ENCODE assay signal across 1 cellular context in the genomic region with DNA sequence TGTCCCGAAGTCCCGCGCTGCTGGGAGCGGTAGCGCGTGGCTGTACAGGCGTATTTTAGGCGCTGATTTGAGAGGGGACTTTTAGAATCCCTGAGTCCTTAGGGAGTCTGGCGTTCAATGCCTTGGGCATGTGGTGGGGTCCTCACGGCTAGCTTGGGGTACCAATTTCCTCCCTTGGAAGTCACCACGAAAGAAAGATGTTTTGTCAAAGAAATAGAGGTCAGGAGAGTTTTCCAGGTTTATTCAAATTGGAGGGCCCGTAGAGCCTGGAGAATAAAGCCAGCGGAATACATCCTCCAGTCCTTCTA.
TF ChIP-seq lines count a peak whose summit lies in the region.

No MANE protein-coding gene starts in this region.

TF ChIP-seq in HepG2, 621 proteins besides CTCF, POLR2A, EP300 and RAD21 (continued from another document and continues in another):
- TF ChIP-seq, protein P1, sequence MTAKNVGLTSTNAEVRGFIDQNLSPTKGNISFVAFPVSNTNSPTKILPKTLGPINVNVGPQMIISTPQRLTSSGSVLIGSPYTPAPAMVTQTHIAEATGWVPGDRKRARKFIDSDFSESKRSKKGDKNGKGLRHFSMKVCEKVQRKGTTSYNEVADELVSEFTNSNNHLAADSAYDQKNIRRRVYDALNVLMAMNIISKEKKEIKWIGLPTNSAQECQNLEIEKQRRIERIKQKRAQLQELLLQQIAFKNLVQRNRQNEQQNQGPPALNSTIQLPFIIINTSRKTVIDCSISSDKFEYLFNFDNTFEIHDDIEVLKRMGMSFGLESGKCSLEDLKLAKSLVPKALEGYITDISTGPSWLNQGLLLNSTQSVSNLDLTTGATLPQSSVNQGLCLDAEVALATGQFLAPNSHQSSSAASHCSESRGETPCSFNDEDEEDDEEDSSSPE (CRISPR knock-in tag; IDR thresholded peaks at IDR 0.05): 0 out of 2 replicates have a peak, but pooled peaks have one; percentile 69
- TF ChIP-seq, protein P2, sequence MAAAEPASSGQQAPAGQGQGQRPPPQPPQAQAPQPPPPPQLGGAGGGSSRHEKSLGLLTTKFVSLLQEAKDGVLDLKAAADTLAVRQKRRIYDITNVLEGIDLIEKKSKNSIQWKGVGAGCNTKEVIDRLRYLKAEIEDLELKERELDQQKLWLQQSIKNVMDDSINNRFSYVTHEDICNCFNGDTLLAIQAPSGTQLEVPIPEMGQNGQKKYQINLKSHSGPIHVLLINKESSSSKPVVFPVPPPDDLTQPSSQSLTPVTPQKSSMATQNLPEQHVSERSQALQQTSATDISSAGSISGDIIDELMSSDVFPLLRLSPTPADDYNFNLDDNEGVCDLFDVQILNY (CRISPR knock-in tag; conservative IDR thresholded peaks at IDR 0.05): 0 out of 2 replicates have a peak, but pooled peaks have one; percentile 6
- 0 out of 2 replicates have a peak, but pooled peaks have one; percentile 13 for TF ChIP-seq MIXL1 (CRISPR knock-in tag; IDR thresholded peaks at IDR 0.05)
- no peak for TF ChIP-seq NR3C1 (CRISPR knock-in tag; IDR thresholded peaks at IDR 0.05)
- TF ChIP-seq, protein P3, sequence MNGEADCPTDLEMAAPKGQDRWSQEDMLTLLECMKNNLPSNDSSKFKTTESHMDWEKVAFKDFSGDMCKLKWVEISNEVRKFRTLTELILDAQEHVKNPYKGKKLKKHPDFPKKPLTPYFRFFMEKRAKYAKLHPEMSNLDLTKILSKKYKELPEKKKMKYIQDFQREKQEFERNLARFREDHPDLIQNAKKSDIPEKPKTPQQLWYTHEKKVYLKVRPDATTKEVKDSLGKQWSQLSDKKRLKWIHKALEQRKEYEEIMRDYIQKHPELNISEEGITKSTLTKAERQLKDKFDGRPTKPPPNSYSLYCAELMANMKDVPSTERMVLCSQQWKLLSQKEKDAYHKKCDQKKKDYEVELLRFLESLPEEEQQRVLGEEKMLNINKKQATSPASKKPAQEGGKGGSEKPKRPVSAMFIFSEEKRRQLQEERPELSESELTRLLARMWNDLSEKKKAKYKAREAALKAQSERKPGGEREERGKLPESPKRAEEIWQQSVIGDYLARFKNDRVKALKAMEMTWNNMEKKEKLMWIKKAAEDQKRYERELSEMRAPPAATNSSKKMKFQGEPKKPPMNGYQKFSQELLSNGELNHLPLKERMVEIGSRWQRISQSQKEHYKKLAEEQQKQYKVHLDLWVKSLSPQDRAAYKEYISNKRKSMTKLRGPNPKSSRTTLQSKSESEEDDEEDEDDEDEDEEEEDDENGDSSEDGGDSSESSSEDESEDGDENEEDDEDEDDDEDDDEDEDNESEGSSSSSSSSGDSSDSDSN (CRISPR knock-in tag; IDR thresholded peaks at IDR 0.05): 0 out of 2 replicates have a peak, but pooled peaks have one; percentile 23
- TF ChIP-seq, protein P4, sequence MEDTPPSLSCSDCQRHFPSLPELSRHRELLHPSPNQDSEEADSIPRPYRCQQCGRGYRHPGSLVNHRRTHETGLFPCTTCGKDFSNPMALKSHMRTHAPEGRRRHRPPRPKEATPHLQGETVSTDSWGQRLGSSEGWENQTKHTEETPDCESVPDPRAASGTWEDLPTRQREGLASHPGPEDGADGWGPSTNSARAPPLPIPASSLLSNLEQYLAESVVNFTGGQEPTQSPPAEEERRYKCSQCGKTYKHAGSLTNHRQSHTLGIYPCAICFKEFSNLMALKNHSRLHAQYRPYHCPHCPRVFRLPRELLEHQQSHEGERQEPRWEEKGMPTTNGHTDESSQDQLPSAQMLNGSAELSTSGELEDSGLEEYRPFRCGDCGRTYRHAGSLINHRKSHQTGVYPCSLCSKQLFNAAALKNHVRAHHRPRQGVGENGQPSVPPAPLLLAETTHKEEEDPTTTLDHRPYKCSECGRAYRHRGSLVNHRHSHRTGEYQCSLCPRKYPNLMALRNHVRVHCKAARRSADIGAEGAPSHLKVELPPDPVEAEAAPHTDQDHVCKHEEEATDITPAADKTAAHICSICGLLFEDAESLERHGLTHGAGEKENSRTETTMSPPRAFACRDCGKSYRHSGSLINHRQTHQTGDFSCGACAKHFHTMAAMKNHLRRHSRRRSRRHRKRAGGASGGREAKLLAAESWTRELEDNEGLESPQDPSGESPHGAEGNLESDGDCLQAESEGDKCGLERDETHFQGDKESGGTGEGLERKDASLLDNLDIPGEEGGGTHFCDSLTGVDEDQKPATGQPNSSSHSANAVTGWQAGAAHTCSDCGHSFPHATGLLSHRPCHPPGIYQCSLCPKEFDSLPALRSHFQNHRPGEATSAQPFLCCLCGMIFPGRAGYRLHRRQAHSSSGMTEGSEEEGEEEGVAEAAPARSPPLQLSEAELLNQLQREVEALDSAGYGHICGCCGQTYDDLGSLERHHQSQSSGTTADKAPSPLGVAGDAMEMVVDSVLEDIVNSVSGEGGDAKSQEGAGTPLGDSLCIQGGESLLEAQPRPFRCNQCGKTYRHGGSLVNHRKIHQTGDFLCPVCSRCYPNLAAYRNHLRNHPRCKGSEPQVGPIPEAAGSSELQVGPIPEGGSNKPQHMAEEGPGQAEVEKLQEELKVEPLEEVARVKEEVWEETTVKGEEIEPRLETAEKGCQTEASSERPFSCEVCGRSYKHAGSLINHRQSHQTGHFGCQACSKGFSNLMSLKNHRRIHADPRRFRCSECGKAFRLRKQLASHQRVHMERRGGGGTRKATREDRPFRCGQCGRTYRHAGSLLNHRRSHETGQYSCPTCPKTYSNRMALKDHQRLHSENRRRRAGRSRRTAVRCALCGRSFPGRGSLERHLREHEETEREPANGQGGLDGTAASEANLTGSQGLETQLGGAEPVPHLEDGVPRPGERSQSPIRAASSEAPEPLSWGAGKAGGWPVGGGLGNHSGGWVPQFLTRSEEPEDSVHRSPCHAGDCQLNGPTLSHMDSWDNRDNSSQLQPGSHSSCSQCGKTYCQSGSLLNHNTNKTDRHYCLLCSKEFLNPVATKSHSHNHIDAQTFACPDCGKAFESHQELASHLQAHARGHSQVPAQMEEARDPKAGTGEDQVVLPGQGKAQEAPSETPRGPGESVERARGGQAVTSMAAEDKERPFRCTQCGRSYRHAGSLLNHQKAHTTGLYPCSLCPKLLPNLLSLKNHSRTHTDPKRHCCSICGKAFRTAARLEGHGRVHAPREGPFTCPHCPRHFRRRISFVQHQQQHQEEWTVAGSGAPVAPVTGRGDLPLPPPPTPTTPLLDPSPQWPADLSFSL (CRISPR knock-in tag; IDR thresholded peaks at IDR 0.05): no peak
- TF ChIP-seq ZC3H13 (CRISPR knock-in tag; IDR thresholded peaks at IDR 0.05): no peak
- TF ChIP-seq ERF (CRISPR knock-in tag; IDR thresholded peaks at IDR 0.05): no peak
- TF ChIP-seq FOXO1 (CRISPR knock-in tag; IDR thresholded peaks at IDR 0.05): no peak
- TF ChIP-seq, protein P5, sequence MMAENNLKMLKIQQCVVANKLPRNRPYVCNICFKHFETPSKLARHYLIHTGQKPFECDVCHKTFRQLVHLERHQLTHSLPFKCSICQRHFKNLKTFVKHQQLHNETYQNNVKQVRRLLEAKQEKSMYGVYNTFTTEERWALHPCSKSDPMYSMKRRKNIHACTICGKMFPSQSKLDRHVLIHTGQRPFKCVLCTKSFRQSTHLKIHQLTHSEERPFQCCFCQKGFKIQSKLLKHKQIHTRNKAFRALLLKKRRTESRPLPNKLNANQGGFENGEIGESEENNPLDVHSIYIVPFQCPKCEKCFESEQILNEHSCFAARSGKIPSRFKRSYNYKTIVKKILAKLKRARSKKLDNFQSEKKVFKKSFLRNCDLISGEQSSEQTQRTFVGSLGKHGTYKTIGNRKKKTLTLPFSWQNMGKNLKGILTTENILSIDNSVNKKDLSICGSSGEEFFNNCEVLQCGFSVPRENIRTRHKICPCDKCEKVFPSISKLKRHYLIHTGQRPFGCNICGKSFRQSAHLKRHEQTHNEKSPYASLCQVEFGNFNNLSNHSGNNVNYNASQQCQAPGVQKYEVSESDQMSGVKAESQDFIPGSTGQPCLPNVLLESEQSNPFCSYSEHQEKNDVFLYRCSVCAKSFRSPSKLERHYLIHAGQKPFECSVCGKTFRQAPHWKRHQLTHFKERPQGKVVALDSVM (CRISPR knock-in tag; IDR thresholded peaks at IDR 0.05): no peak
- no peak for TF ChIP-seq ARNT (IDR thresholded peaks at IDR 0.05)
- TF ChIP-seq, protein P6, sequence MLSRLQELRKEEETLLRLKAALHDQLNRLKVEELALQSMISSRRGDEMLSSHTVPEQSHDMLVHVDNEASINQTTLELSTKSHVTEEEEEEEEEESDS (CRISPR knock-in tag; IDR thresholded peaks at IDR 0.05; ENCODE audit: borderline replicate concordance): no peak
- no peak for TF ChIP-seq RXRB (CRISPR knock-in tag; IDR thresholded peaks at IDR 0.05; ENCODE audit: borderline replicate concordance)
- TF ChIP-seq, protein P7, sequence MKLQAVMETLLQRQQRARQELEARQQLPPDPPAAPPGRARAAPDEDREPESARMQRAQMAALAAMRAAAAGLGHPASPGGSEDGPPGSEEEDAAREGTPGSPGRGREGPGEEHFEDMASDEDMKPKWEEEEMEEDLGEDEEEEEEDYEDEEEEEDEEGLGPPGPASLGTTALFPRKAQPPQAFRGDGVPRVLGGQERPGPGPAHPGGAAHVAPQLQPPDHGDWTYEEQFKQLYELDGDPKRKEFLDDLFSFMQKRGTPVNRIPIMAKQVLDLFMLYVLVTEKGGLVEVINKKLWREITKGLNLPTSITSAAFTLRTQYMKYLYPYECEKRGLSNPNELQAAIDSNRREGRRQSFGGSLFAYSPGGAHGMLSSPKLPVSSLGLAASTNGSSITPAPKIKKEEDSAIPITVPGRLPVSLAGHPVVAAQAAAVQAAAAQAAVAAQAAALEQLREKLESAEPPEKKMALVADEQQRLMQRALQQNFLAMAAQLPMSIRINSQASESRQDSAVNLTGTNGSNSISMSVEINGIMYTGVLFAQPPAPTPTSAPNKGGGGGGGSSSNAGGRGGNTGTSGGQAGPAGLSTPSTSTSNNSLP (IDR thresholded peaks at IDR 0.05; ENCODE audit: low read depth, low read length): no peak
- TF ChIP-seq, protein P8, sequence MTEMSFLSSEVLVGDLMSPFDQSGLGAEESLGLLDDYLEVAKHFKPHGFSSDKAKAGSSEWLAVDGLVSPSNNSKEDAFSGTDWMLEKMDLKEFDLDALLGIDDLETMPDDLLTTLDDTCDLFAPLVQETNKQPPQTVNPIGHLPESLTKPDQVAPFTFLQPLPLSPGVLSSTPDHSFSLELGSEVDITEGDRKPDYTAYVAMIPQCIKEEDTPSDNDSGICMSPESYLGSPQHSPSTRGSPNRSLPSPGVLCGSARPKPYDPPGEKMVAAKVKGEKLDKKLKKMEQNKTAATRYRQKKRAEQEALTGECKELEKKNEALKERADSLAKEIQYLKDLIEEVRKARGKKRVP (CRISPR knock-in tag; IDR thresholded peaks at IDR 0.05): 0 out of 4 replicates have a peak, but pooled peaks of 1 of the 2 experiments have one; percentile 3
- TF ChIP-seq, protein P9, sequence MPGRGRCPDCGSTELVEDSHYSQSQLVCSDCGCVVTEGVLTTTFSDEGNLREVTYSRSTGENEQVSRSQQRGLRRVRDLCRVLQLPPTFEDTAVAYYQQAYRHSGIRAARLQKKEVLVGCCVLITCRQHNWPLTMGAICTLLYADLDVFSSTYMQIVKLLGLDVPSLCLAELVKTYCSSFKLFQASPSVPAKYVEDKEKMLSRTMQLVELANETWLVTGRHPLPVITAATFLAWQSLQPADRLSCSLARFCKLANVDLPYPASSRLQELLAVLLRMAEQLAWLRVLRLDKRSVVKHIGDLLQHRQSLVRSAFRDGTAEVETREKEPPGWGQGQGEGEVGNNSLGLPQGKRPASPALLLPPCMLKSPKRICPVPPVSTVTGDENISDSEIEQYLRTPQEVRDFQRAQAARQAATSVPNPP (CRISPR knock-in tag; IDR thresholded peaks at IDR 0.05): no peak
- TF ChIP-seq POLR2G (IDR thresholded peaks at IDR 0.05; ENCODE audit: low read depth, low read length): peak; percentile 32; the same call in 1 of the 2 replicates
- no peak for TF ChIP-seq ZFP90 (CRISPR knock-in tag; IDR thresholded peaks at IDR 0.05; ENCODE audit: borderline replicate concordance)
- no peak for TF ChIP-seq ZNF644 (CRISPR knock-in tag; IDR thresholded peaks at IDR 0.05; ENCODE audit: low read depth)
- TF ChIP-seq PHF5A (CRISPR knock-in tag; IDR thresholded peaks at IDR 0.05; ENCODE audit: low read depth, unreplicated experiment): no peak
- TF ChIP-seq CHD2 (IDR thresholded peaks at IDR 0.05; ENCODE audit: low read depth, low read length): peak; percentile 82; the same call in 1 of the 2 replicates
- TF ChIP-seq ZNF446 (CRISPR knock-in tag; IDR thresholded peaks at IDR 0.05): no peak
- TF ChIP-seq DNMT1 (CRISPR knock-in tag; IDR thresholded peaks at IDR 0.05): peak; percentile 11; the same call in 1 of the 2 replicates
- TF ChIP-seq ZNF564 (CRISPR knock-in tag; IDR thresholded peaks at IDR 0.05): no peak
- TF ChIP-seq MXI1 (IDR thresholded peaks at IDR 0.05; ENCODE audit: borderline replicate concordance, low read depth, low read length): peak; percentile 73; the same call in 1 of the 3 replicates
- TF ChIP-seq, protein P10, sequence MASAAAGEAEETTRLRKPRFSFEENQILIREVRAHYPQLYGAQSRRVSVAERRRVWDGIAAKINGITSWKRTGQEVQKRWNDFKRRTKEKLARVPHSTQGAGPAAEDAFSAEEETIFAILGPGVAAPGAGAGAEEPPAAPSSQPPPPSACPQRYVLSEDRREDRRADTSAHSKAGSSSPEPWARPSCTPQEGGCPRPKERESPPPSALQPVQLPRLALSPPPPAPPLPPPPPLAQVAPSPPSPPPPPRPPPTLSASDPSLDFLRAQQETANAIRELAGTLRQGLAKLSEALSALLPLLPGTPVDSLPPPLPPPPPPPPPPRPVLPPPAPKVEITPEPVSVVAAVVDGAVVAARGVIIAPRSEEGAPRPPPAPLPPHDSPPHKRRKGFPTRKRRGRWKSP (CRISPR knock-in tag; IDR thresholded peaks at IDR 0.05): peak; percentile 89
- TF ChIP-seq KLF15 (CRISPR knock-in tag; IDR thresholded peaks at IDR 0.05; ENCODE audit: borderline replicate concordance): 0 out of 2 replicates have a peak, but pooled peaks have one; percentile 82
- TF ChIP-seq ADNP (CRISPR knock-in tag; IDR thresholded peaks at IDR 0.05): no peak
- TF ChIP-seq RFXAP (CRISPR knock-in tag; IDR thresholded peaks at IDR 0.05; ENCODE audit: borderline replicate concordance): no peak
- TF ChIP-seq, protein P11, sequence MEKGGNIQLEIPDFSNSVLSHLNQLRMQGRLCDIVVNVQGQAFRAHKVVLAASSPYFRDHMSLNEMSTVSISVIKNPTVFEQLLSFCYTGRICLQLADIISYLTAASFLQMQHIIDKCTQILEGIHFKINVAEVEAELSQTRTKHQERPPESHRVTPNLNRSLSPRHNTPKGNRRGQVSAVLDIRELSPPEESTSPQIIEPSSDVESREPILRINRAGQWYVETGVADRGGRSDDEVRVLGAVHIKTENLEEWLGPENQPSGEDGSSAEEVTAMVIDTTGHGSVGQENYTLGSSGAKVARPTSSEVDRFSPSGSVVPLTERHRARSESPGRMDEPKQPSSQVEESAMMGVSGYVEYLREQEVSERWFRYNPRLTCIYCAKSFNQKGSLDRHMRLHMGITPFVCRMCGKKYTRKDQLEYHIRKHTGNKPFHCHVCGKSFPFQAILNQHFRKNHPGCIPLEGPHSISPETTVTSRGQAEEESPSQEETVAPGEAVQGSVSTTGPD (CRISPR knock-in tag; IDR thresholded peaks at IDR 0.05): no peak
- TF ChIP-seq, protein P12, sequence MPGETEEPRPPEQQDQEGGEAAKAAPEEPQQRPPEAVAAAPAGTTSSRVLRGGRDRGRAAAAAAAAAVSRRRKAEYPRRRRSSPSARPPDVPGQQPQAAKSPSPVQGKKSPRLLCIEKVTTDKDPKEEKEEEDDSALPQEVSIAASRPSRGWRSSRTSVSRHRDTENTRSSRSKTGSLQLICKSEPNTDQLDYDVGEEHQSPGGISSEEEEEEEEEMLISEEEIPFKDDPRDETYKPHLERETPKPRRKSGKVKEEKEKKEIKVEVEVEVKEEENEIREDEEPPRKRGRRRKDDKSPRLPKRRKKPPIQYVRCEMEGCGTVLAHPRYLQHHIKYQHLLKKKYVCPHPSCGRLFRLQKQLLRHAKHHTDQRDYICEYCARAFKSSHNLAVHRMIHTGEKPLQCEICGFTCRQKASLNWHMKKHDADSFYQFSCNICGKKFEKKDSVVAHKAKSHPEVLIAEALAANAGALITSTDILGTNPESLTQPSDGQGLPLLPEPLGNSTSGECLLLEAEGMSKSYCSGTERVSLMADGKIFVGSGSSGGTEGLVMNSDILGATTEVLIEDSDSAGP (CRISPR knock-in tag; IDR thresholded peaks at IDR 0.05; ENCODE audit: borderline replicate concordance): 0 out of 2 replicates have a peak, but pooled peaks have one; percentile 6
